26 cellular contexts compared by ENCODE assay signal in genomic region chr1:93025572-93025971, GRCh38. TPM values are rescaled to one million over a fixed set of nuclear protein-coding genes. Genes with fewer than 3 reads are reported as not detected.
DNase-seq lines count a peak whose midpoint lies in the region; ATAC-seq, FAIRE-seq and TF ChIP-seq lines count a peak whose summit lies in the region.
"Had no signal": no experiment of that assay in that cellular context is flagged by ENCODE, and none has a peak within 500 bp of the region (broad histone marks: within the 10 kb centered on the region; RNA-seq: fewer than 3 reads in every experiment).

No MANE protein-coding gene starts in this region.

- no peak overlapping the region for H3K27ac ChIP-seq in SK-N-SH (ENCODE audit: low read depth in 2 of 2, low read length in 1 of 2)
- H3K27ac ChIP-seq in OCI-LY7 (ENCODE audit: low read depth, low read length, poor library complexity, severe bottlenecking) = peak overlapping the region; percentile 56
- no peak overlapping the region for H3K27ac ChIP-seq in astrocyte (ENCODE audit: low read depth, low read length)
- no peak overlapping the region for H3K27ac ChIP-seq in mesenchymal stem cell (ENCODE audit: low read length, poor library complexity, severe bottlenecking)
- H3K27ac ChIP-seq: KMS-11, RWPE1, SK-N-MC had no signal

- no peak overlapping the region for H3K18ac ChIP-seq in mesenchymal stem cell (ENCODE audit: low read depth in 1 of 2, low read length in 2 of 2)

- no peaks in the 10 kb centered on the region for H3K36me3 Mint-ChIP-seq in astrocyte (ENCODE audit: low read depth, unreplicated experiment)
- H3K36me3 Mint-ChIP-seq: CD14-positive monocyte had no signal

- H3K4ac ChIP-seq in mesenchymal stem cell (ENCODE audit: low read depth in 1 of 2, low read length in 2 of 2) = no peak overlapping the region

- H3K27me3 Mint-ChIP-seq in astrocyte (ENCODE audit: low read depth, unreplicated experiment) = peaks cover 16% of the 10 kb centered on the region

- H3K36me3 ChIP-seq in SK-N-SH (replicated peaks in 1 of 2; ENCODE audit: control insufficient read depth in 1 of 2, insufficient read depth in 2 of 2, low read length in 1 of 2) (no peaks in the 10 kb centered on the region), OCI-LY7 (ENCODE audit: insufficient read depth, low read length) (no peaks in the 10 kb centered on the region), astrocyte (ENCODE audit: insufficient read depth, low read length) (no peaks in the 10 kb centered on the region), mesenchymal stem cell (ENCODE audit: control insufficient read depth in 1 of 2, insufficient read depth in 2 of 2, low read depth in 1 of 2, low read length in 2 of 2) (no peaks in the 10 kb centered on the region)

- no peak overlapping the region for H2BK120ac ChIP-seq in mesenchymal stem cell (ENCODE audit: low read depth, low read length)

- no peak for TF ChIP-seq RAD21 in SK-N-SH (IDR thresholded peaks at IDR 0.05; ENCODE audit: low read length)

- no peak overlapping the region for H2AK5ac ChIP-seq in mesenchymal stem cell (ENCODE audit: low read length, severe bottlenecking)

- H3K9me3 ChIP-seq in SK-N-SH (no peaks in the 10 kb centered on the region), OCI-LY7 (ENCODE audit: low read length) (no peaks in the 10 kb centered on the region), astrocyte (ENCODE audit: insufficient read depth, low read depth, low read length) (no peaks in the 10 kb centered on the region), mesenchymal stem cell (ENCODE audit: control insufficient read depth, low read length) (no peaks in the 10 kb centered on the region)

- H3K79me2 ChIP-seq in SK-N-SH (ENCODE audit: insufficient read depth) (no peaks in the 10 kb centered on the region), OCI-LY7 (ENCODE audit: insufficient read depth, low read depth, low read length) (no peaks in the 10 kb centered on the region), astrocyte (ENCODE audit: insufficient read depth, low read length) (no peaks in the 10 kb centered on the region)

- H4K20me1 ChIP-seq in SK-N-SH (ENCODE audit: insufficient read depth) = no peaks in the 10 kb centered on the region
- no peaks in the 10 kb centered on the region for H4K20me1 ChIP-seq in OCI-LY7 (ENCODE audit: insufficient read depth, low read length)
- no peaks in the 10 kb centered on the region for H4K20me1 ChIP-seq in astrocyte (ENCODE audit: insufficient read depth, low read length)

- no peak overlapping the region for H3K9ac ChIP-seq in SK-N-SH
- no peak overlapping the region for H3K9ac ChIP-seq in astrocyte (ENCODE audit: low read length)
- no peak overlapping the region for H3K9ac ChIP-seq in mesenchymal stem cell (ENCODE audit: low read length)
- H3K9ac ChIP-seq: KMS-11 had no signal

- TSS peak; percentile 91 for BruUV-seq in OCI-LY7 (replicated peaks; lab: Mats Ljungman, UMichigan)

- no peak overlapping the region for H4K8ac ChIP-seq in mesenchymal stem cell (ENCODE audit: low read length)

- H3F3A ChIP-seq in SK-N-SH (replicated peaks; ENCODE audit: insufficient read depth) = no peaks in the 10 kb centered on the region

- H3K23ac ChIP-seq in mesenchymal stem cell (ENCODE audit: low read length in 2 of 2) = no peak overlapping the region

- H2BK12ac ChIP-seq in mesenchymal stem cell (ENCODE audit: low read length in 2 of 2) = no peak overlapping the region

- TF ChIP-seq CTCF in SK-N-SH (IDR thresholded peaks at IDR 0.05) (no peak), OCI-LY7 (conservative IDR thresholded peaks at IDR 0.05; ENCODE audit: low read length) (no peak), astrocyte (IDR thresholded peaks at IDR 0.05; ENCODE audit: insufficient read depth, low read depth, low read length) (no peak)

- no peaks in the 10 kb centered on the region for H3K4me1 Mint-ChIP-seq in astrocyte (ENCODE audit: low read depth, unreplicated experiment)

- no peak overlapping the region for H2BK5ac ChIP-seq in mesenchymal stem cell (ENCODE audit: low read depth, low read length, poor library complexity, severe bottlenecking)

- no peak for ATAC-seq in SK-N-SH treated with all-trans-retinoic acid at 6 μM for 48 hours
- no peak for ATAC-seq in HG03280 (IDR thresholded peaks at IDR 0.05; ENCODE audit: unreplicated experiment)
- ATAC-seq: GM12878 had no signal

- CTCF ChIA-PET in SK-N-SH (lab: Yijun Ruan, JAX) = interaction anchor here (0.7 to 1.8 kb wide), 3 partner anchors 18 to 37 kb away, joined by 3 to 10 read pairs (median 4); no protein-coding TSS in a partner anchor
- CTCF ChIA-PET in OCI-LY7 (lab: Charles Lee; ENCODE audit: unreplicated experiment) = interaction anchor here (0.9 to 1.2 kb wide), 4 partner anchors 11 to 37 kb away, joined by 3 to 5 read pairs (median 3); no protein-coding TSS in a partner anchor

- POLR2A ChIA-PET in SK-N-SH (lab: Yijun Ruan, JAX) (no interaction called here), OCI-LY7 (lab: Charles Lee) (interaction anchor here (0.6 to 6.4 kb wide), 18 partner anchors 8 to 80 kb away, joined by 3 to 116 read pairs (median 4); partner anchors contain the start of gene MTF2)

- H2BK15ac ChIP-seq in mesenchymal stem cell (ENCODE audit: low read depth, poor library complexity, severe bottlenecking) = no peak overlapping the region

- no peak overlapping the region for H3K4me3 Mint-ChIP-seq in astrocyte (ENCODE audit: unreplicated experiment)
- H3K4me3 Mint-ChIP-seq: CD14-positive monocyte had no signal

- intact Hi-C loops in OCI-LY7 (cut with micrococcal nuclease; ENCODE audit: unreplicated experiment) = loop anchor here (1.0 kb wide), 1 partner anchor 8 kb away; no protein-coding TSS in a partner anchor

- no peaks in the 10 kb centered on the region for H3K9me2 ChIP-seq in SK-N-SH
- H3K9me2 ChIP-seq in OCI-LY7 (ENCODE audit: insufficient read depth, low read length) = no peaks in the 10 kb centered on the region

- no peak overlapping the region for H3K27ac Mint-ChIP-seq in astrocyte (ENCODE audit: unreplicated experiment)
- H3K27ac Mint-ChIP-seq: CD14-positive monocyte had no signal

- no peaks in the 10 kb centered on the region for H3K9me3 Mint-ChIP-seq in astrocyte (ENCODE audit: unreplicated experiment)
- H3K9me3 Mint-ChIP-seq: CD14-positive monocyte had no signal

- no peak overlapping the region for H4K91ac ChIP-seq in mesenchymal stem cell (ENCODE audit: low read length)

- no peak for TF ChIP-seq EP300 in SK-N-SH (IDR thresholded peaks at IDR 0.05; ENCODE audit: borderline replicate concordance in 1 of 2, low read depth in 1 of 2, low read length in 1 of 2)

- H3K4me1 ChIP-seq in SK-N-SH (ENCODE audit: control insufficient read depth in 1 of 2, insufficient read depth in 2 of 2, low read depth in 1 of 2, low read length in 1 of 2) (no peaks in the 10 kb centered on the region), OCI-LY7 (ENCODE audit: insufficient read depth, low read length, poor library complexity, severe bottlenecking) (peaks cover 96% of the 10 kb centered on the region), astrocyte (ENCODE audit: insufficient read depth, low read length) (no peaks in the 10 kb centered on the region), mesenchymal stem cell (ENCODE audit: control insufficient read depth, insufficient read depth, low read depth, low read length) (no peaks in the 10 kb centered on the region)

- DNase-seq in SK-N-SH (no peak), OCI-LY7 (ENCODE audit: low spot score) (no peak), astrocyte (ENCODE audit: low read depth) (peak; percentile 29), mesenchymal stem cell (peak; percentile 72), NCI-H128 (lab: John Stamatoyannopoulos, UW; ENCODE audit: unreplicated experiment) (no peak)
- DNase-seq in activated CD4-positive, alpha-beta T cell treated with anti-CD3 and anti-CD28 coated beads for 4 hours = no peak
- DNase-seq: 8988T, AML-193, DMS79 treated with DMSO at 0.1 percent for 48 hours, GOT3, HCEC 1CT, NCI-H1105, NCI-H1694, NCI-H2081 treated with DMSO at 0.1 percent for 48 hours, NCI-H2171 treated with DMSO at 0.1 percent for 48 hours, NCI-H446, NCI-H526, SHP77 treated with DMSO at 0.1 percent for 48 hours had no signal

- H3K27me3 ChIP-seq in SK-N-SH (ENCODE audit: insufficient read depth) = peaks cover 9% of the 10 kb centered on the region; the same call in 1 of the 2 replicates
- H3K27me3 ChIP-seq in astrocyte (ENCODE audit: insufficient read depth, low read length) = peaks cover 16% of the 10 kb centered on the region
- peaks cover 30 to 64% of the 10 kb centered on the region in 2 experiments for H3K27me3 ChIP-seq in mesenchymal stem cell (ENCODE audit: control insufficient read depth in 1 of 2, insufficient read depth in 1 of 2, low read length in 2 of 2)

- H3K4me3 ChIP-seq in SK-N-SH (ENCODE audit: low read depth in 2 of 2, low read length in 1 of 2) (no peak overlapping the region), OCI-LY7 (ENCODE audit: low read depth, low read length, poor library complexity, severe bottlenecking) (no peak overlapping the region), astrocyte (ENCODE audit: insufficient read depth, low read depth, low read length) (no peak overlapping the region), mesenchymal stem cell (ENCODE audit: insufficient read depth in 1 of 2, low read depth in 1 of 2, low read length in 2 of 2) (no peak overlapping the region)
- H3K4me3 ChIP-seq: GM12878, SK-N-MC had no signal

- no peak for FAIRE-seq in astrocyte (lab: Jason Lieb, UNC)
- FAIRE-seq: GM12878, HTR-8/SVneo had no signal

- no peaks in the 10 kb centered on the region for H3K79me1 ChIP-seq in mesenchymal stem cell (replicated peaks; ENCODE audit: low read length, poor library complexity, severe bottlenecking)

- H3K14ac ChIP-seq in mesenchymal stem cell (ENCODE audit: low read length in 2 of 2) = no peak overlapping the region

- H2AFZ ChIP-seq in SK-N-SH (ENCODE audit: low read depth) (no peak overlapping the region), OCI-LY7 (ENCODE audit: low read length) (peak overlapping the region; percentile 17; the same call in 1 of the 2 replicates), astrocyte (ENCODE audit: low read depth, low read length) (no peak overlapping the region), mesenchymal stem cell (ENCODE audit: low read depth, low read length) (no peak overlapping the region)

- H3K4me2 ChIP-seq in SK-N-SH = no peak overlapping the region
- H3K4me2 ChIP-seq in OCI-LY7 (ENCODE audit: low read length) = peak overlapping the region; percentile 55
- H3K4me2 ChIP-seq in astrocyte (ENCODE audit: low read length) = no peak overlapping the region
- no peak overlapping the region for H3K4me2 ChIP-seq in mesenchymal stem cell (ENCODE audit: low read length, poor library complexity, severe bottlenecking)
- H3K4me2 ChIP-seq: KMS-11 had no signal

- 82% methylated on average over 3 of the region's 3 CpGs for WGBS in SK-N-SH (ENCODE audit: low lambda C conversion rate)
- WGBS in mesenchymal stem cell = 52% methylated on average over 3 of the region's 3 CpGs

TF ChIP-seq in SK-N-SH treated with all-trans-retinoic acid at 6 μM for 48 hours, 23 proteins besides CTCF, POLR2A, EP300 and RAD21 (continues in another document):
- no peak for TF ChIP-seq OSR1 (CRISPR knock-in tag; IDR thresholded peaks at IDR 0.05)

RNA-seq across cellular contexts. Expression of gene MTF2, which starts 53.5 kb away (rescaled TPM):
- 11.9 and 15.3 TPM in 2 replicates for polyA plus RNA-seq in SK-N-SH (2012; rRNA removed)
- polyA plus RNA-seq in SK-N-SH (2012; cell fraction: cytosol; rRNA removed) = 16.1 and 16.2 TPM in 2 replicates
- 6.3 and 12.7 TPM in 2 replicates for polyA plus RNA-seq in SK-N-SH (2012; cell fraction: nucleus; rRNA removed)
- total RNA-seq in OCI-LY7 (2014; rRNA removed; shearing (Covaris generic)) = 48.1 and 51.7 TPM in 2 replicates
- total RNA-seq in OCI-LY7 (2022) (112 and 120 TPM in 2 replicates), astrocyte (46.1 and 56.4 TPM in 2 replicates)
- polyA plus RNA-seq in mesenchymal stem cell (2013, experiment 1 of 2) = 21.0 TPM
- 21.0 TPM for polyA plus RNA-seq in mesenchymal stem cell (2013, experiment 2 of 2)

Comparison
In these comparisons a context has a peak if more than half of its experiments do, and no peak if none do; other contexts are left out.
1. DNase-seq: peak in astrocyte (single experiment) and mesenchymal stem cell (single experiment); none in SK-N-SH (single experiment), OCI-LY7 (single experiment), activated CD4-positive, alpha-beta T cell treated with anti-CD3 and anti-CD28 coated beads for 4 hours (0 of 2) and NCI-H128 (single experiment).